Comparison of ENCODE assay signal across 17 cellular contexts in the genomic region with DNA sequence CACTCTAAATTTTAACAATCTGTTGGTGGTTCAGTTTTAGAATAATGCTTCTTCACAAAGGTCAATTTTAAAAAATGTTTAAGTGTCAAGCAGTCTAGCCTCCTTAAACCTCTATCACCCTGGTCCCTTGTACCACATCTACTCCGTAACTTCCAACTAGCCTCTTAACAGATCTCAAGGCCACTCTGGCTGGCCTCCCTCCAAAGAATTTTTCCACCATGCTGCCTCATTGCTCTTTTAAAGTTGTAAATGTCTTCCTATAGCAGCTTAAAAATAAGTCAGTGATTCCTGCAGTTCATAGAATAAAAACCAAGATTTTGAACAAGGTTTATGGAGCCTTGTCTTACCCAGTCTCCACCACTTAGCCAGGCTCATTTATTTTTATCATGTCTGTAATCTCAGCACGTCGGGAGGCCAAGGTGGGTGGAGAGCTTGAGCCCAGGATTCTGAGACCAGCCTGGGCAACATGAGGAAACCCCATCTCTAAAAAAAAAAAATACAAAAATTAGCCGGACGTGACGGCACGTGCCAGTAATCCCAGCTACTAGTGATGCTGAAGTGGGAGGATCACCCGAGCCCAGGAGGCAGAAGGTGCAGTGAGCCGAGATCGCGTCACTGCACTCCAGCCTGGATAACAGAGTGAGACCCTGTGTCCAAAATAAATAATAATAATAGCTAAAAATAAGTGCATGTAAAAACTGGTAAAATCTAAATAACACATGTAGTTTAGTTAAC.
DNase-seq lines count a peak whose midpoint lies in the region; ATAC-seq and TF ChIP-seq lines count a peak whose summit lies in the region.
"Had no signal": no experiment of that assay in that cellular context is flagged by ENCODE, and none has a peak within 500 bp of the region (broad histone marks: within the 10 kb centered on the region; RNA-seq: fewer than 3 reads in every experiment).

No MANE protein-coding gene starts in this region.

- TF ChIP-seq CTCF in Loucy (conservative IDR thresholded peaks at IDR 0.05; ENCODE audit: low read length) (no peak), smooth muscle cell (IDR thresholded peaks at IDR 0.05; ENCODE audit: borderline replicate concordance, insufficient read depth, poor library complexity, severe bottlenecking) (no peak)

- H3K4me1 ChIP-seq in Loucy (ENCODE audit: insufficient read depth, low read length, poor library complexity, severe bottlenecking), result peaks cover 82% of the 10 kb centered on the region
- H3K4me1 ChIP-seq in smooth muscle cell (ENCODE audit: low read depth), result peaks cover 31% of the 10 kb centered on the region
- H3K4me1 ChIP-seq: BLaER1 treated with 17β-estradiol and CSF1 and Interleukin-3, amounts not matched to agents 10 nM and 100 nM; Peyer's patch; SJSA1 had no signal

- ATAC-seq in activated CD4-positive, CD25-positive, alpha-beta regulatory T cell treated with anti-CD3 and anti-CD28 coated beads, Interleukin-2, amount 50 U/mL, for 24 hours, result no peak
- ATAC-seq in HG02938 (IDR thresholded peaks at IDR 0.05; ENCODE audit: unreplicated experiment), result no peak
- ATAC-seq: CD8-positive, alpha-beta T cell had no signal

- H3K27me3 ChIP-seq in Loucy (ENCODE audit: insufficient read depth, low read length, poor library complexity, severe bottlenecking) (no peaks in the 10 kb centered on the region), smooth muscle cell (ENCODE audit: low read depth) (no peaks in the 10 kb centered on the region)
- H3K27me3 ChIP-seq: BLaER1 treated with 17β-estradiol and CSF1 and Interleukin-3, amounts not matched to agents 10 nM and 100 nM; Peyer's patch; SJSA1 had no signal

- 36% methylated on average over 11 of the region's 11 CpGs for WGBS in smooth muscle cell (ENCODE audit: low lambda C conversion rate)

- DNase-seq in SK-N-DZ (ENCODE audit: low spot score), result peak; percentile 4
- peak; percentile 86 for DNase-seq in left kidney (ENCODE audit: low read depth, low spot score)
- no peak for DNase-seq in smooth muscle cell (lab: John Stamatoyannopoulos, UW; ENCODE audit: unreplicated experiment)
- no peak for DNase-seq in activated CD4-positive, alpha-beta T cell treated with anti-CD3 and anti-CD28 coated beads for 4 hours
- DNase-seq in UCSD-AML1 (lab: John Stamatoyannopoulos, UW; ENCODE audit: unreplicated experiment), result no peak
- DNase-seq: CD8-positive, alpha-beta T cell; H7; NCI-H1092 treated with DMSO at 0.1 percent for 48 hours; NCI-H1694; NCI-H69; Peyer's patch; SW 1271 had no signal

- H3K27ac ChIP-seq in smooth muscle cell (ENCODE audit: low read depth), result peak overlapping the region; percentile 44
- H3K27ac ChIP-seq: BLaER1 treated with 17β-estradiol and CSF1 and Interleukin-3, amounts not matched to agents 10 nM and 100 nM; Peyer's patch; SJSA1 had no signal

- H3K9me3 ChIP-seq in Loucy (ENCODE audit: insufficient read depth, low read depth, low read length) (no peaks in the 10 kb centered on the region), smooth muscle cell (replicated peaks; ENCODE audit: low read depth) (no peaks in the 10 kb centered on the region)
- H3K9me3 ChIP-seq: BLaER1 treated with 17β-estradiol and CSF1 and Interleukin-3, amounts not matched to agents 10 nM and 100 nM; Peyer's patch; SJSA1 had no signal

- H3F3A ChIP-seq in Loucy (ENCODE audit: low read depth), result peaks cover 14% of the 10 kb centered on the region
- peaks cover 8% of the 10 kb centered on the region for H3F3A ChIP-seq in smooth muscle cell (ENCODE audit: low read depth)

- H3K9me2 ChIP-seq in Loucy (replicated peaks; ENCODE audit: low read depth, low read length), result no peaks in the 10 kb centered on the region

- H2AFZ ChIP-seq in Loucy (ENCODE audit: low read length) (no peak overlapping the region), smooth muscle cell (ENCODE audit: low read depth) (no peak overlapping the region)

- H3K79me2 ChIP-seq in Loucy (ENCODE audit: insufficient read depth, low read length) (peaks cover 76% of the 10 kb centered on the region), smooth muscle cell (ENCODE audit: low read depth) (no peaks in the 10 kb centered on the region)

- H3K4me2 ChIP-seq in Loucy (ENCODE audit: low read depth, low read length, poor library complexity, severe bottlenecking), result no peak overlapping the region
- peak overlapping the region; percentile 45 for H3K4me2 ChIP-seq in smooth muscle cell
- H3K4me2 ChIP-seq: BLaER1 treated with 17β-estradiol and CSF1 and Interleukin-3, amounts not matched to agents 10 nM and 100 nM had no signal

- no peaks in the 10 kb centered on the region for H4K20me1 ChIP-seq in Loucy (ENCODE audit: insufficient read depth, low read length, poor library complexity, severe bottlenecking)
- H4K20me1 ChIP-seq in smooth muscle cell (ENCODE audit: low read depth), result no peaks in the 10 kb centered on the region
- H4K20me1 ChIP-seq: BLaER1 treated with 17β-estradiol and CSF1 and Interleukin-3, amounts not matched to agents 10 nM and 100 nM had no signal

- H3K36me3 ChIP-seq in Loucy (ENCODE audit: insufficient read depth, low read length) (peaks cover 19% of the 10 kb centered on the region; the same call in 1 of the 2 replicates), smooth muscle cell (ENCODE audit: low read depth) (no peaks in the 10 kb centered on the region)
- H3K36me3 ChIP-seq: BLaER1 treated with 17β-estradiol and CSF1 and Interleukin-3, amounts not matched to agents 10 nM and 100 nM; Peyer's patch; SJSA1 had no signal

- no peak overlapping the region for H3K4me3 ChIP-seq in Loucy (ENCODE audit: low read length, poor library complexity, severe bottlenecking)
- H3K4me3 ChIP-seq in smooth muscle cell, result no peak overlapping the region
- H3K4me3 ChIP-seq: BLaER1 treated with 17β-estradiol and CSF1 and Interleukin-3, amounts not matched to agents 10 nM and 100 nM; Peyer's patch; SJSA1 had no signal

- H3K9ac ChIP-seq in Loucy (ENCODE audit: low read depth, low read length, poor library complexity, severe bottlenecking) (peak overlapping the region; percentile 18), smooth muscle cell (ENCODE audit: low read depth) (no peak overlapping the region)
- H3K9ac ChIP-seq: BLaER1 treated with 17β-estradiol and CSF1 and Interleukin-3, amounts not matched to agents 10 nM and 100 nM had no signal

Comparison
In these comparisons a context has a peak if more than half of its experiments do, and no peak if none do; other contexts are left out.
1. DNase-seq: peak in SK-N-DZ (single experiment) and left kidney (single experiment); none in smooth muscle cell (single experiment), activated CD4-positive, alpha-beta T cell treated with anti-CD3 and anti-CD28 coated beads for 4 hours (0 of 2) and UCSD-AML1 (single experiment).